ENCODE assay signal across 8 cellular contexts in the genomic region with DNA sequence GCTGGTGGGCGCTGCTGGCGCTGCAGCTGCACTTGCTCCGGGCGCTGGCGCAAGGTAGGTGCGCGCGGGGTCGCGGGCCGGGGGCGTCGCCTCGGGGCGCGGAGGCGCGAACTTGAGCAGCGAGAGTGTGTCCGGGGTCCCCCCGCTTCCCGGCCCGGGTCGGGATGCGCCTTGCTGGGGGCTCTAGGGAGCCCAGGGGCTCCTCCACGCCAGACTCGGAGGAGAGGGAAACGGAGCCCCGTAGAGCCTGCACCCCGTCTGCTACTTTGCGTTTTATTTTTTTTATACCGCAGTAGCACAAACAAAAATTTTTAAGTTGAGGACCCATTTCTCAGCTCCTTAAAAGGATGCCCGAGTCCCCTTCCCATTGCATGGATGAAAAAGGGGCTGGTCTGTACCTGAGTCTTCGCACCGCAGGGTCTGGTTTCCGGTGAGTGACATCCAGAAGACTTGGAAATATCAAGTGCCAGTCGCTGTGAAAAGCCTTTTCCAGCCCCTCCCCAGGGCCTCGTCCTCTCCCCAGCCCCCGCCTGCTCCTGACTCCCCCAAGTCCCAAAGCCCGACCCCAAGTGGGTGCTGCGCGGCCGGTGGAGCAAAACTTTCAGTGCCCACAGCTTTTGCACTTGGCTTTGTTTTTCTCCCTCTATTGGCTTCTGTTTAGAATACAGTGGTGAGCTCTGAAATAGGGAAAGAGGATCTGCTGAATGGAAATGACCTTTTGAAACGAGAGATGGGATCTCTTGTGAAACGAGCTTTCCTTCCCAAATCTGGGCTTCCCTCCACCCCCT. TPM values are rescaled to one million over a fixed set of nuclear protein-coding genes. Genes with fewer than 3 reads are reported as not detected.
A peak's percentile ranks its signal among the peaks of the same experiment; 100 is the strongest.
DNase-seq lines count a peak whose midpoint lies in the region; ATAC-seq and TF ChIP-seq lines count a peak whose summit lies in the region.

No MANE protein-coding gene starts in this region.

- H3K27me3 Mint-ChIP-seq in glutamatergic neuron (ENCODE audit: unreplicated experiment), result peaks cover 16% of the 10 kb centered on the region

- no peaks in the 10 kb centered on the region for H3K36me3 ChIP-seq in ovary

- H3K9me3 ChIP-seq in ovary, result no peaks in the 10 kb centered on the region

- H3K4me1 Mint-ChIP-seq in glutamatergic neuron (ENCODE audit: low read depth, unreplicated experiment), result peaks cover 30% of the 10 kb centered on the region

- intact Hi-C loops in ovary (cut with DNase I), result loop anchor here in 1 of 4 donors (5.0 kb wide), 1 partner anchor 1330 kb away; no protein-coding TSS in a partner anchor

- H3K27me3 ChIP-seq in ovary, result no peaks in the 10 kb centered on the region

- peaks cover 22% of the 10 kb centered on the region for H3K9me3 Mint-ChIP-seq in glutamatergic neuron (ENCODE audit: unreplicated experiment)

- peak overlapping the region; percentile 95 for H3K27ac Mint-ChIP-seq in glutamatergic neuron (ENCODE audit: unreplicated experiment)

- no peak for TF ChIP-seq EP300 in ovary (IDR thresholded peaks at IDR 0.05)

- H3K27ac ChIP-seq in ovary, result peak overlapping the region in 1 of 2 donors; percentile 57

- TF ChIP-seq CTCF in glutamatergic neuron (IDR thresholded peaks at IDR 0.05; ENCODE audit: partially characterized antibody, unreplicated experiment) (no peak), ovary (IDR thresholded peaks at IDR 0.05) (no peak)

- no peak for TF ChIP-seq POLR2A in ovary (IDR thresholded peaks at IDR 0.05)

- DNase-seq in DMS153 (lab: John Stamatoyannopoulos, UW), result peak; percentile 39
- peak; percentile 29 for DNase-seq in NCI-H2196 (lab: John Stamatoyannopoulos, UW; ENCODE audit: unreplicated experiment)
- DNase-seq in activated T-cell treated with anti-CD3 and anti-CD28 coated beads, Interleukin-2, amount 50 U/mL, for 48 hours, result peak; percentile 25 to 27
- peak; percentile 34 for DNase-seq in glutamatergic neuron
- DNase-seq in ovary, result peak in 4 of 5 donors; percentile 18 to 48 (median 41)
- DNase-seq in LoVo (ENCODE audit: low spot score), result no peak
- no peak for DNase-seq in NCI-H524 treated with DMSO at 0.1 percent for 48 hours (lab: John Stamatoyannopoulos, UW)

- H3K4me3 ChIP-seq in ovary, result peak overlapping the region; percentile 61

- H3K36me3 Mint-ChIP-seq in glutamatergic neuron (ENCODE audit: unreplicated experiment), result no peaks in the 10 kb centered on the region

- WGBS in ovary, 3 donors, result 0 to 1% (median 0%) methylated on average over 38 to 45 of the region's 45 CpGs

- no peak for ATAC-seq in GM19455 (IDR thresholded peaks at IDR 0.05; ENCODE audit: unreplicated experiment)

- H3K4me3 Mint-ChIP-seq in glutamatergic neuron (ENCODE audit: unreplicated experiment), result peak overlapping the region; percentile 92

- peaks cover 3% of the 10 kb centered on the region for H3K4me1 ChIP-seq in ovary (ENCODE audit: insufficient read depth)

RNA-seq across cellular contexts. Expression of gene SDK1, which starts 1.0 kb away (rescaled TPM):
- 225 TPM for total RNA-seq in glutamatergic neuron (ENCODE audit: unreplicated experiment)
- 10 to 100 TPM in 2 of 7 donors, 1 to 10 TPM in 5; 2.3 to 13.3 (median 4.5) TPM for total RNA-seq in ovary
- polyA plus RNA-seq in ovary, result 1 to 10 TPM; 1.2 to 2.8 TPM

Comparison
In these comparisons a context has a peak if more than half of its experiments do, and no peak if none do; other contexts are left out.
1. DNase-seq: peak in DMS153 (single experiment), NCI-H2196 (single experiment), activated T-cell treated with anti-CD3 and anti-CD28 coated beads, Interleukin-2, amount 50 U/mL, for 48 hours (2 of 2), glutamatergic neuron (single experiment) and ovary (4 of 5); none in LoVo (single experiment) and NCI-H524 treated with DMSO at 0.1 percent for 48 hours (single experiment).
2. RNA of gene SDK1, which starts 1.0 kb away (total RNA-seq): 225 TPM in glutamatergic neuron (single experiment); 2.3 to 13.3 TPM in ovary; every median in the first group is over 10 times any median in the second.